In the genomic region with DNA sequence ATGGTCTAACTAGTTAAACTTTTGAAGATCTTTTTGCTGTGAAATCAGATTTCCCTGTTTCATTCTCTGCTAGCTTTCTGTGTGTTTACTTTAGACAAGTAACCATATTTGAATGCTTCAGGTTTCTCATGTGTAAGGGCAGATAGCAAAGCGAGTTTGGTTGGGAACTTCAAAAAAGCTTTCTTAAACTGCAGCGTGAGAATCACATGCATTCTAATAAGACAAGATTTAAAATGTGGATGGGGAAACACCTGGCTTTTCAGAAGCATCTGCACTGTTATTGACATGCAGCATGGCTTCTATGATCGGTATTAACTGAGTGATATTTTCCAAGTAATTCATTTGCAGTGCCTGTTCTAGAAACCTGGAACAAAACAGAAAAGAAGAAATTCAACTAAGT, we compare ENCODE assay signal across 1 cellular context.
TF ChIP-seq lines count a peak whose summit lies in the region.

No MANE protein-coding gene starts in this region.

TF ChIP-seq in GM23338, 12 proteins besides CTCF, POLR2A, EP300 and RAD21 (continued from another document):
- TF ChIP-seq, protein P1, sequence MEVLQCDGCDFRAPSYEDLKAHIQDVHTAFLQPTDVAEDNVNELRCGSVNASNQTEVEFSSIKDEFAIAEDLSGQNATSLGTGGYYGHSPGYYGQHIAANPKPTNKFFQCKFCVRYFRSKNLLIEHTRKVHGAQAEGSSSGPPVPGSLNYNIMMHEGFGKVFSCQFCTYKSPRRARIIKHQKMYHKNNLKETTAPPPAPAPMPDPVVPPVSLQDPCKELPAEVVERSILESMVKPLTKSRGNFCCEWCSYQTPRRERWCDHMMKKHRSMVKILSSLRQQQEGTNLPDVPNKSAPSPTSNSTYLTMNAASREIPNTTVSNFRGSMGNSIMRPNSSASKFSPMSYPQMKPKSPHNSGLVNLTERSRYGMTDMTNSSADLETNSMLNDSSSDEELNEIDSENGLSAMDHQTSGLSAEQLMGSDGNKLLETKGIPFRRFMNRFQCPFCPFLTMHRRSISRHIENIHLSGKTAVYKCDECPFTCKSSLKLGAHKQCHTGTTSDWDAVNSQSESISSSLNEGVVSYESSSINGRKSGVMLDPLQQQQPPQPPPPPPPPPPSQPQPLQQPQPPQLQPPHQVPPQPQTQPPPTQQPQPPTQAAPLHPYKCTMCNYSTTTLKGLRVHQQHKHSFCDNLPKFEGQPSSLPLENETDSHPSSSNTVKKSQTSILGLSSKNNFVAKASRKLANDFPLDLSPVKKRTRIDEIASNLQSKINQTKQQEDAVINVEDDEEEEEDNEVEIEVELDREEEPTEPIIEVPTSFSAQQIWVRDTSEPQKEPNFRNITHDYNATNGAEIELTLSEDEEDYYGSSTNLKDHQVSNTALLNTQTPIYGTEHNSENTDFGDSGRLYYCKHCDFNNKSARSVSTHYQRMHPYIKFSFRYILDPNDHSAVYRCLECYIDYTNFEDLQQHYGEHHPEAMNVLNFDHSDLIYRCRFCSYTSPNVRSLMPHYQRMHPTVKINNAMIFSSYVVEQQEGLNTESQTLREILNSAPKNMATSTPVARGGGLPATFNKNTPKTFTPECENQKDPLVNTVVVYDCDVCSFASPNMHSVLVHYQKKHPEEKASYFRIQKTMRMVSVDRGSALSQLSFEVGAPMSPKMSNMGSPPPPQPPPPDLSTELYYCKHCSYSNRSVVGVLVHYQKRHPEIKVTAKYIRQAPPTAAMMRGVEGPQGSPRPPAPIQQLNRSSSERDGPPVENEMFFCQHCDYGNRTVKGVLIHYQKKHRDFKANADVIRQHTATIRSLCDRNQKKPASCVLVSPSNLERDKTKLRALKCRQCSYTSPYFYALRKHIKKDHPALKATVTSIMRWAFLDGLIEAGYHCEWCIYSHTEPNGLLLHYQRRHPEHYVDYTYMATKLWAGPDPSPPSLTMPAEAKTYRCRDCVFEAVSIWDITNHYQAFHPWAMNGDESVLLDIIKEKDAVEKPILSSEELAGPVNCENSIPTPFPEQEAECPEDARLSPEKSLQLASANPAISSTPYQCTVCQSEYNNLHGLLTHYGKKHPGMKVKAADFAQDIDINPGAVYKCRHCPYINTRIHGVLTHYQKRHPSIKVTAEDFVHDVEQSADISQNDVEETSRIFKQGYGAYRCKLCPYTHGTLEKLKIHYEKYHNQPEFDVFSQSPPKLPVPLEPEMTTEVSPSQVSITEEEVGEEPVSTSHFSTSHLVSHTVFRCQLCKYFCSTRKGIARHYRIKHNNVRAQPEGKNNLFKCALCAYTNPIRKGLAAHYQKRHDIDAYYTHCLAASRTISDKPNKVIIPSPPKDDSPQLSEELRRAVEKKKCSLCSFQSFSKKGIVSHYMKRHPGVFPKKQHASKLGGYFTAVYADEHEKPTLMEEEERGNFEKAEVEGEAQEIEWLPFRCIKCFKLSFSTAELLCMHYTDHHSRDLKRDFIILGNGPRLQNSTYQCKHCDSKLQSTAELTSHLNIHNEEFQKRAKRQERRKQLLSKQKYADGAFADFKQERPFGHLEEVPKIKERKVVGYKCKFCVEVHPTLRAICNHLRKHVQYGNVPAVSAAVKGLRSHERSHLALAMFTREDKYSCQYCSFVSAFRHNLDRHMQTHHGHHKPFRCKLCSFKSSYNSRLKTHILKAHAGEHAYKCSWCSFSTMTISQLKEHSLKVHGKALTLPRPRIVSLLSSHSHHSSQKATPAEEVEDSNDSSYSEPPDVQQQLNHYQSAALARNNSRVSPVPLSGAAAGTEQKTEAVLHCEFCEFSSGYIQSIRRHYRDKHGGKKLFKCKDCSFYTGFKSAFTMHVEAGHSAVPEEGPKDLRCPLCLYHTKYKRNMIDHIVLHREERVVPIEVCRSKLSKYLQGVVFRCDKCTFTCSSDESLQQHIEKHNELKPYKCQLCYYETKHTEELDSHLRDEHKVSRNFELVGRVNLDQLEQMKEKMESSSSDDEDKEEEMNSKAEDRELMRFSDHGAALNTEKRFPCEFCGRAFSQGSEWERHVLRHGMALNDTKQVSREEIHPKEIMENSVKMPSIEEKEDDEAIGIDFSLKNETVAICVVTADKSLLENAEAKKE (CRISPR knock-in tag; IDR thresholded peaks at IDR 0.05) = no peak
- TF ChIP-seq POLR2AphosphoS5 (IDR thresholded peaks at IDR 0.05; ENCODE audit: low read depth) = no peak
- TF ChIP-seq, protein P2, sequence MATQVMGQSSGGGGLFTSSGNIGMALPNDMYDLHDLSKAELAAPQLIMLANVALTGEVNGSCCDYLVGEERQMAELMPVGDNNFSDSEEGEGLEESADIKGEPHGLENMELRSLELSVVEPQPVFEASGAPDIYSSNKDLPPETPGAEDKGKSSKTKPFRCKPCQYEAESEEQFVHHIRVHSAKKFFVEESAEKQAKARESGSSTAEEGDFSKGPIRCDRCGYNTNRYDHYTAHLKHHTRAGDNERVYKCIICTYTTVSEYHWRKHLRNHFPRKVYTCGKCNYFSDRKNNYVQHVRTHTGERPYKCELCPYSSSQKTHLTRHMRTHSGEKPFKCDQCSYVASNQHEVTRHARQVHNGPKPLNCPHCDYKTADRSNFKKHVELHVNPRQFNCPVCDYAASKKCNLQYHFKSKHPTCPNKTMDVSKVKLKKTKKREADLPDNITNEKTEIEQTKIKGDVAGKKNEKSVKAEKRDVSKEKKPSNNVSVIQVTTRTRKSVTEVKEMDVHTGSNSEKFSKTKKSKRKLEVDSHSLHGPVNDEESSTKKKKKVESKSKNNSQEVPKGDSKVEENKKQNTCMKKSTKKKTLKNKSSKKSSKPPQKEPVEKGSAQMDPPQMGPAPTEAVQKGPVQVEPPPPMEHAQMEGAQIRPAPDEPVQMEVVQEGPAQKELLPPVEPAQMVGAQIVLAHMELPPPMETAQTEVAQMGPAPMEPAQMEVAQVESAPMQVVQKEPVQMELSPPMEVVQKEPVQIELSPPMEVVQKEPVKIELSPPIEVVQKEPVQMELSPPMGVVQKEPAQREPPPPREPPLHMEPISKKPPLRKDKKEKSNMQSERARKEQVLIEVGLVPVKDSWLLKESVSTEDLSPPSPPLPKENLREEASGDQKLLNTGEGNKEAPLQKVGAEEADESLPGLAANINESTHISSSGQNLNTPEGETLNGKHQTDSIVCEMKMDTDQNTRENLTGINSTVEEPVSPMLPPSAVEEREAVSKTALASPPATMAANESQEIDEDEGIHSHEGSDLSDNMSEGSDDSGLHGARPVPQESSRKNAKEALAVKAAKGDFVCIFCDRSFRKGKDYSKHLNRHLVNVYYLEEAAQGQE (IDR thresholded peaks at IDR 0.05; ENCODE audit: unreplicated experiment) = no peak
